ENCODE assay signal across 1 cellular context in genomic region chr17:40417609-40418427, GRCh38.
TF ChIP-seq lines count a peak whose summit lies in the region.

A gene with protein sequence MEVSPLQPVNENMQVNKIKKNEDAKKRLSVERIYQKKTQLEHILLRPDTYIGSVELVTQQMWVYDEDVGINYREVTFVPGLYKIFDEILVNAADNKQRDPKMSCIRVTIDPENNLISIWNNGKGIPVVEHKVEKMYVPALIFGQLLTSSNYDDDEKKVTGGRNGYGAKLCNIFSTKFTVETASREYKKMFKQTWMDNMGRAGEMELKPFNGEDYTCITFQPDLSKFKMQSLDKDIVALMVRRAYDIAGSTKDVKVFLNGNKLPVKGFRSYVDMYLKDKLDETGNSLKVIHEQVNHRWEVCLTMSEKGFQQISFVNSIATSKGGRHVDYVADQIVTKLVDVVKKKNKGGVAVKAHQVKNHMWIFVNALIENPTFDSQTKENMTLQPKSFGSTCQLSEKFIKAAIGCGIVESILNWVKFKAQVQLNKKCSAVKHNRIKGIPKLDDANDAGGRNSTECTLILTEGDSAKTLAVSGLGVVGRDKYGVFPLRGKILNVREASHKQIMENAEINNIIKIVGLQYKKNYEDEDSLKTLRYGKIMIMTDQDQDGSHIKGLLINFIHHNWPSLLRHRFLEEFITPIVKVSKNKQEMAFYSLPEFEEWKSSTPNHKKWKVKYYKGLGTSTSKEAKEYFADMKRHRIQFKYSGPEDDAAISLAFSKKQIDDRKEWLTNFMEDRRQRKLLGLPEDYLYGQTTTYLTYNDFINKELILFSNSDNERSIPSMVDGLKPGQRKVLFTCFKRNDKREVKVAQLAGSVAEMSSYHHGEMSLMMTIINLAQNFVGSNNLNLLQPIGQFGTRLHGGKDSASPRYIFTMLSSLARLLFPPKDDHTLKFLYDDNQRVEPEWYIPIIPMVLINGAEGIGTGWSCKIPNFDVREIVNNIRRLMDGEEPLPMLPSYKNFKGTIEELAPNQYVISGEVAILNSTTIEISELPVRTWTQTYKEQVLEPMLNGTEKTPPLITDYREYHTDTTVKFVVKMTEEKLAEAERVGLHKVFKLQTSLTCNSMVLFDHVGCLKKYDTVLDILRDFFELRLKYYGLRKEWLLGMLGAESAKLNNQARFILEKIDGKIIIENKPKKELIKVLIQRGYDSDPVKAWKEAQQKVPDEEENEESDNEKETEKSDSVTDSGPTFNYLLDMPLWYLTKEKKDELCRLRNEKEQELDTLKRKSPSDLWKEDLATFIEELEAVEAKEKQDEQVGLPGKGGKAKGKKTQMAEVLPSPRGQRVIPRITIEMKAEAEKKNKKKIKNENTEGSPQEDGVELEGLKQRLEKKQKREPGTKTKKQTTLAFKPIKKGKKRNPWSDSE (N-terminal part only) (minus strand): TSS chr17:40417896. CDS start chr17:40417791, 105 bp downstream.

TF ChIP-seq in K562, 482 proteins besides CTCF, POLR2A, EP300 and RAD21 (continued from another document and continues in another):
- TF ChIP-seq, protein P1, sequence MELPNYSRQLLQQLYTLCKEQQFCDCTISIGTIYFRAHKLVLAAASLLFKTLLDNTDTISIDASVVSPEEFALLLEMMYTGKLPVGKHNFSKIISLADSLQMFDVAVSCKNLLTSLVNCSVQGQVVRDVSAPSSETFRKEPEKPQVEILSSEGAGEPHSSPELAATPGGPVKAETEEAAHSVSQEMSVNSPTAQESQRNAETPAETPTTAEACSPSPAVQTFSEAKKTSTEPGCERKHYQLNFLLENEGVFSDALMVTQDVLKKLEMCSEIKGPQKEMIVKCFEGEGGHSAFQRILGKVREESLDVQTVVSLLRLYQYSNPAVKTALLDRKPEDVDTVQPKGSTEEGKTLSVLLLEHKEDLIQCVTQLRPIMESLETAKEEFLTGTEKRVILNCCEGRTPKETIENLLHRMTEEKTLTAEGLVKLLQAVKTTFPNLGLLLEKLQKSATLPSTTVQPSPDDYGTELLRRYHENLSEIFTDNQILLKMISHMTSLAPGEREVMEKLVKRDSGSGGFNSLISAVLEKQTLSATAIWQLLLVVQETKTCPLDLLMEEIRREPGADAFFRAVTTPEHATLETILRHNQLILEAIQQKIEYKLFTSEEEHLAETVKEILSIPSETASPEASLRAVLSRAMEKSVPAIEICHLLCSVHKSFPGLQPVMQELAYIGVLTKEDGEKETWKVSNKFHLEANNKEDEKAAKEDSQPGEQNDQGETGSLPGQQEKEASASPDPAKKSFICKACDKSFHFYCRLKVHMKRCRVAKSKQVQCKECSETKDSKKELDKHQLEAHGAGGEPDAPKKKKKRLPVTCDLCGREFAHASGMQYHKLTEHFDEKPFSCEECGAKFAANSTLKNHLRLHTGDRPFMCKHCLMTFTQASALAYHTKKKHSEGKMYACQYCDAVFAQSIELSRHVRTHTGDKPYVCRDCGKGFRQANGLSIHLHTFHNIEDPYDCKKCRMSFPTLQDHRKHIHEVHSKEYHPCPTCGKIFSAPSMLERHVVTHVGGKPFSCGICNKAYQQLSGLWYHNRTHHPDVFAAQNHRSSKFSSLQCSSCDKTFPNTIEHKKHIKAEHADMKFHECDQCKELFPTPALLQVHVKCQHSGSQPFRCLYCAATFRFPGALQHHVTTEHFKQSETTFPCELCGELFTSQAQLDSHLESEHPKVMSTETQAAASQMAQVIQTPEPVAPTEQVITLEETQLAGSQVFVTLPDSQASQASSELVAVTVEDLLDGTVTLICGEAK (IDR thresholded peaks at IDR 0.05): 0 out of 2 replicates have a peak, but pooled peaks have one; percentile 57
- TF ChIP-seq, protein P1 (CRISPR knock-in tag; IDR thresholded peaks at IDR 0.05): no peak
- TF ChIP-seq TCF7L2 (IDR thresholded peaks at IDR 0.05; ENCODE audit: low read depth, low read length) (no peak), POLR2H (tag; IDR thresholded peaks at IDR 0.05; ENCODE audit: low read depth) (peak; percentile 85; the same call in 1 of the 2 replicates), ZBTB7A (IDR thresholded peaks at IDR 0.05; ENCODE audit: borderline replicate concordance, control insufficient read depth, low read depth, low read length) (peak; percentile 76; the same call in 1 of the 2 replicates), NFIC (IDR thresholded peaks at IDR 0.05) (no peak), PRDM10 (IDR thresholded peaks at IDR 0.05; ENCODE audit: partially characterized antibody) (peak; percentile 97), ZNF316 (IDR thresholded peaks at IDR 0.05) (0 out of 2 replicates have a peak, but pooled peaks have one; percentile 2), MNT (conservative IDR thresholded peaks at IDR 0.05) (peak; percentile 62 to 68), GATAD2B (IDR thresholded peaks at IDR 0.05; ENCODE audit: borderline replicate concordance) (peak; percentile 69; the same call in 1 of the 2 replicates), ZNF174 (CRISPR knock-in tag; IDR thresholded peaks at IDR 0.05) (no peak), PHF20 (IDR thresholded peaks at IDR 0.05; ENCODE audit: partially characterized antibody) (peak; percentile 42), ZFX (CRISPR knock-in tag; IDR thresholded peaks at IDR 0.05) (peak; percentile 49; the same call in 1 of the 2 replicates), ZNF584 (CRISPR knock-in tag; IDR thresholded peaks at IDR 0.05; ENCODE audit: low read depth) (no peak), FOXK2 (conservative IDR thresholded peaks at IDR 0.05 in 1 of 2, IDR thresholded peaks at IDR 0.05 in 1 of 2; ENCODE audit: low read depth in 2 of 2) (peak; percentile 78 to 89), ZBTB2 (IDR thresholded peaks at IDR 0.05) (peak; percentile 47; the same call in 1 of the 2 replicates), TAF7 (tag; IDR thresholded peaks at IDR 0.05) (0 out of 2 replicates have a peak, but pooled peaks have one; percentile 18), MYBL2 (IDR thresholded peaks at IDR 0.05; ENCODE audit: low read depth) (peak; percentile 100), MYBL2 (CRISPR knock-in tag; IDR thresholded peaks at IDR 0.05; ENCODE audit: borderline replicate concordance) (peak; percentile 94; the same call in 1 of the 2 replicates), KDM5B (IDR thresholded peaks at IDR 0.05; ENCODE audit: insufficient replicate concordance, low read depth, low read length) (peak; percentile 68), NFATC3 (IDR thresholded peaks at IDR 0.05) (no peak)
- TF ChIP-seq, protein P2, sequence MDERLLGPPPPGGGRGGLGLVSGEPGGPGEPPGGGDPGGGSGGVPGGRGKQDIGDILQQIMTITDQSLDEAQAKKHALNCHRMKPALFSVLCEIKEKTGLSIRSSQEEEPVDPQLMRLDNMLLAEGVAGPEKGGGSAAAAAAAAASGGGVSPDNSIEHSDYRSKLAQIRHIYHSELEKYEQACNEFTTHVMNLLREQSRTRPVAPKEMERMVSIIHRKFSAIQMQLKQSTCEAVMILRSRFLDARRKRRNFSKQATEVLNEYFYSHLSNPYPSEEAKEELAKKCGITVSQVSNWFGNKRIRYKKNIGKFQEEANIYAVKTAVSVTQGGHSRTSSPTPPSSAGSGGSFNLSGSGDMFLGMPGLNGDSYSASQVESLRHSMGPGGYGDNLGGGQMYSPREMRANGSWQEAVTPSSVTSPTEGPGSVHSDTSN (CRISPR knock-in tag; IDR thresholded peaks at IDR 0.05; ENCODE audit: low read depth): peak; percentile 96
- TF ChIP-seq, protein P2 (tag; conservative IDR thresholded peaks at IDR 0.05; ENCODE audit: low read depth): peak; percentile 100
